Comparison of ENCODE assay signal across 1 cellular context in the genomic region with DNA sequence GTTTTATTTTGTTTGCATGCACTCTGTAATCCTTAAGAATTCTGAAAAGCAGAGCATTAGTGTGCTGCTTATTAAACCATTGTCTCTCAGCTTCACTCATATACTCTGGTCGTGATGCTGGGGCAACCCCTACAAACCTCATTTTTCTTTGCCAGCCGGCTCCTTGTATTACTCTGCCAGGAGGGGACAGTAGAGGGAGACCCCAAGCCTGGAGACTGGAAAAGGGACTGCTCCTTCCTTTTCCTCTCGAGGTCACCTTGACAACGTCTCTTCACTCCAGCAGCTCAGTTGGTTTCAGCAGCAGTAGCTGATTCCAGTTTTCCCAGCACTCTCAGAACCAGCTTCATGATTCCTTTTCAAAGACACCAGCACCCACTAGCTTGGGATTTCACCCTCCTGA.
TF ChIP-seq lines count a peak whose summit lies in the region.

No MANE protein-coding gene starts in this region.

TF ChIP-seq in GM12878, 131 proteins besides CTCF, POLR2A, EP300 and RAD21 (continued from another document):
- 0 out of 4 replicates have a peak, but pooled peaks of 1 of the 2 experiments have one; percentile 24 for TF ChIP-seq IKZF2 (IDR thresholded peaks at IDR 0.05)
TF ChIP-seq in GM12878: peak in this region for 1.
